8 cellular contexts compared by ENCODE assay signal in the genomic region with DNA sequence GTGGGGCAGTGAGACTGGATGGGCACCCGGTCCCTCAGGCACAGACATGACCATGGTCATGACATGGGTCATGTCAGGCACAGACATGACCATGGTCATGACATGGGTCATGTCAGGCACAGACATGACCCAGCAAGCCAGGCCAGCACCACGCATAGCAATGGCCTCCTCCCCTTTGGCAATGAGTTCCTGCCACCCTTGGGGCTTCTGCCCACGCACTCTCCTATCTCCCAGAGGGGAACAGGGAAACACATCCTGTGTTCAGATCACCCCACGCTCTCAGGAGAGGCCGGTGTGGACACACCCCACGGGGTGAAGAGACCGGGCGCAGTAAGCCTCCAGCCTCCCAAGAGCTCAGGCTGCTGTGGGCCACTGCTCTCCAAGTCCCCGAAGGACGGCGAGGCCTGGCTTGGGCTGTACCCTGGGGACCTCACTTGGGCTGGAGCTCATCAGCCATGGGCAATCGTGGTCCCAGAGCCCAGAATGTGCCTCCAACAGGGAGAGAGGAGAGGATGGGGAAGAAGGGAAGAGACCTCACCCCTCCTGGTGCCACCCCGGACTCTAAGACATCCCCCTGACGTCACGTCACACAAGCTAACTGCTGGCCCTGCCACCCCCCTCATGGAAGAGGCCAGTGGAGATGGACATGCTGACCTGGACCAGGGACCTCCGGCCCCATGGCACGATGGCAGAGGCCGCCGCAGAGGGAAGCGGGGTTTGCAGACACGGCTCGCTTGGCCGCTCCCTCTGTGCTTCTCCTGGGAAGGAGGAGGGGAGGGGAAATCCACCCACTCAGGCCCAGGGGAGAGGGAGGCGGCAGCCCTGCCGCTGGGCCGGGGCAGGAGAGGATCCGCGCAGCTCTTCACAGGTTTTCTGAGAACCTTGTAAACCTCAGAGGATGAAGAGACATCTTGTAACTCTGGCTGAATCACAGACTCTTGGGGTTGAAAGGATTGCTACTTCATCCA.
A peak's percentile ranks its signal among the peaks of the same experiment; 100 is the strongest.
DNase-seq lines count a peak whose midpoint lies in the region; ATAC-seq and TF ChIP-seq lines count a peak whose summit lies in the region.

No MANE protein-coding gene starts in this region.

- peak overlapping the region; percentile 94 for H3K27ac ChIP-seq in DND-41 (ENCODE audit: low read length)

- no peaks in the 10 kb centered on the region for H3K27me3 ChIP-seq in DND-41 (ENCODE audit: insufficient read depth, low read length, poor library complexity)

- H3K9me3 ChIP-seq in DND-41 (ENCODE audit: insufficient read depth, low read length, severe bottlenecking), result peaks cover 2% of the 10 kb centered on the region

- H2AFZ ChIP-seq in DND-41 (ENCODE audit: low read depth, low read length), result peak overlapping the region; percentile 16; the same call in 1 of the 2 replicates

- H3K36me3 Mint-ChIP-seq in IgD-negative memory B cell, result peaks cover 3% of the 10 kb centered on the region
- H3K36me3 Mint-ChIP-seq in activated naive CD8-positive, alpha-beta T cell treated with anti-CD3 and anti-CD28 coated beads for 36 hours, result peaks cover 14% of the 10 kb centered on the region

- H4K20me1 ChIP-seq in DND-41 (ENCODE audit: insufficient read depth, low read length), result peaks cover 45% of the 10 kb centered on the region

- no peaks in the 10 kb centered on the region for H3K27me3 Mint-ChIP-seq in IgD-negative memory B cell
- H3K27me3 Mint-ChIP-seq in activated naive CD8-positive, alpha-beta T cell treated with anti-CD3 and anti-CD28 coated beads for 36 hours, result peaks cover 7% of the 10 kb centered on the region

- H3K9ac ChIP-seq in DND-41 (ENCODE audit: low read depth, low read length), result peak overlapping the region; percentile 66

- no peaks in the 10 kb centered on the region for H3K9me3 Mint-ChIP-seq in IgD-negative memory B cell
- peaks cover 2% of the 10 kb centered on the region for H3K9me3 Mint-ChIP-seq in activated naive CD8-positive, alpha-beta T cell treated with anti-CD3 and anti-CD28 coated beads for 36 hours

- peak overlapping the region; percentile 17 to 69; a peak in 3 of 4 replicates for H3K4me3 ChIP-seq in DND-41 (ENCODE audit: low read depth in 1 of 2, low read length in 2 of 2)

- no peak for TF ChIP-seq CTCF in DND-41 (IDR thresholded peaks at IDR 0.05; ENCODE audit: borderline replicate concordance, extremely low read depth, low read length, poor library complexity, severe bottlenecking)
- no peak for TF ChIP-seq CTCF in GM13977 (IDR thresholded peaks at IDR 0.05; ENCODE audit: extremely low read depth, insufficient read depth, missing control alignments)

- H3K4me1 Mint-ChIP-seq in IgD-negative memory B cell, result peaks cover 8 to 24% (median 18%) of the 10 kb centered on the region in 3 donors
- peaks cover 58% of the 10 kb centered on the region for H3K4me1 Mint-ChIP-seq in activated naive CD8-positive, alpha-beta T cell treated with anti-CD3 and anti-CD28 coated beads for 36 hours

- peaks cover 79% of the 10 kb centered on the region for H3K4me1 ChIP-seq in DND-41 (ENCODE audit: insufficient read depth, low read length)

- in situ Hi-C loops in GM13977 (cut with MboI; ENCODE audit: low pct_unique_long_range_greater_than_20kb, low sequenced_read_pairs, unreplicated experiment), result no loop called here

- ATAC-seq in DND-41 (ENCODE audit: insufficient read depth, low read depth) (peak; percentile 71), GM21447 (IDR thresholded peaks at IDR 0.05; ENCODE audit: unreplicated experiment) (peak; percentile 32), sciatic nerve (peak; percentile 13)

- H3K36me3 ChIP-seq in DND-41 (ENCODE audit: insufficient read depth, low read length), result peaks cover 32% of the 10 kb centered on the region

- H3K27ac Mint-ChIP-seq in IgD-negative memory B cell, result peak overlapping the region; percentile 95 to 99 (median 97)
- H3K27ac Mint-ChIP-seq in activated naive CD8-positive, alpha-beta T cell treated with anti-CD3 and anti-CD28 coated beads for 36 hours, result peak overlapping the region; percentile 93

- H3K79me2 ChIP-seq in DND-41 (ENCODE audit: insufficient read depth, low read length), result peaks cover 45% of the 10 kb centered on the region

- H3K4me3 Mint-ChIP-seq in IgD-negative memory B cell, result peak overlapping the region; percentile 92 to 99 (median 95)
- H3K4me3 Mint-ChIP-seq in activated naive CD8-positive, alpha-beta T cell treated with anti-CD3 and anti-CD28 coated beads for 36 hours, result peak overlapping the region; percentile 77

- DNase-seq in DND-41 (peak; percentile 32), sciatic nerve (ENCODE audit: low spot score) (no peak), GM03348 (ENCODE audit: low spot score) (no peak), pons (ENCODE audit: low spot score) (no peak), GM13977 (ENCODE audit: low spot score) (no peak)
- peak; percentile 32 for DNase-seq in activated naive CD8-positive, alpha-beta T cell treated with anti-CD3 and anti-CD28 coated beads for 36 hours

- intact Hi-C loops in sciatic nerve (cut with DNase I), result loop anchor here (5.0 kb wide), 1 partner anchor 1363 kb away; a partner anchor contains a TSS

- peak overlapping the region; percentile 87 for H3K4me2 ChIP-seq in DND-41 (ENCODE audit: insufficient read depth, low read length)

Comparison
In these comparisons a context has a peak if more than half of its experiments do, and no peak if none do; other contexts are left out.
1. ATAC-seq: peak in every context shown above with its lines; median percentile 71 in DND-41; 32 in GM21447; 13 in sciatic nerve.
2. DNase-seq: peak in DND-41 (single experiment) and activated naive CD8-positive, alpha-beta T cell treated with anti-CD3 and anti-CD28 coated beads for 36 hours (single experiment); none in sciatic nerve (single experiment), GM03348 (single experiment), pons (single experiment) and GM13977 (single experiment).